ENCODE assay signal across 15 cellular contexts in genomic region chr1:193520472-193520871, GRCh38.
DNase-seq lines count a peak whose midpoint lies in the region; ATAC-seq and TF ChIP-seq lines count a peak whose summit lies in the region.
"Had no signal": no experiment of that assay in that cellular context is flagged by ENCODE, and none has a peak within 500 bp of the region (broad histone marks: within the 10 kb centered on the region; RNA-seq: fewer than 3 reads in every experiment).

No MANE protein-coding gene starts in this region.

- H3K79me1 ChIP-seq in neuronal stem cell (ENCODE audit: low read depth, low read length): no peaks in the 10 kb centered on the region

- no peak overlapping the region for H2BK12ac ChIP-seq in neuronal stem cell (ENCODE audit: low read length)

- no peak overlapping the region for H2BK15ac ChIP-seq in neuronal stem cell (ENCODE audit: low read length)

- no CpG with 5 or more reads among the region's 3 CpGs for WGBS in neuronal stem cell (ENCODE audit: extremely low coverage in 2 of 2, insufficient read length in 2 of 2, insufficient replicate concordance in 1 of 2), 2 donors
- 37 to 38% methylated on average over 3 of the region's 3 CpGs for WGBS in GM23248 (ENCODE audit: low coverage in 1 of 2, low lambda C conversion rate in 2 of 2, missing lambda C conversion rate in 2 of 2), 2 experiments
- WGBS in mammary epithelial cell (ENCODE audit: low coverage, missing lambda C conversion rate): 24% methylated on average over 3 of the region's 3 CpGs

- no peak for ATAC-seq in GM23338
- ATAC-seq: CD8-positive, alpha-beta T cell; K562 had no signal

- no peak overlapping the region for H3K18ac ChIP-seq in neuronal stem cell (ENCODE audit: low read length)

- no peaks in the 10 kb centered on the region for H3K4me1 ChIP-seq in GM23338 (ENCODE audit: insufficient read depth)
- no peaks in the 10 kb centered on the region for H3K4me1 ChIP-seq in neuronal stem cell (ENCODE audit: control insufficient read depth in 2 of 2, insufficient read depth in 1 of 2, low read depth in 1 of 2, low read length in 2 of 2)
- no peaks in the 10 kb centered on the region for H3K4me1 ChIP-seq in GM23248 (ENCODE audit: insufficient read depth)
- H3K4me1 ChIP-seq in mammary epithelial cell (ENCODE audit: insufficient read depth, low read length): no peaks in the 10 kb centered on the region
- H3K4me1 ChIP-seq: BLaER1 treated with 17β-estradiol and CSF1 and Interleukin-3, amounts not matched to agents 10 nM and 100 nM had no signal

- no peaks in the 10 kb centered on the region for H3K9me3 Mint-ChIP-seq in GM23338
- H3K9me3 Mint-ChIP-seq: CD8-positive, alpha-beta T cell had no signal

- H3K4me2 ChIP-seq in GM23338 (no peak overlapping the region), neuronal stem cell (ENCODE audit: insufficient read depth, low read length, poor library complexity, severe bottlenecking) (no peak overlapping the region), GM23248 (ENCODE audit: unreplicated experiment) (no peak overlapping the region), mammary epithelial cell (ENCODE audit: insufficient read depth, low read depth, low read length) (no peak overlapping the region)
- H3K4me2 ChIP-seq: BLaER1 treated with 17β-estradiol and CSF1 and Interleukin-3, amounts not matched to agents 10 nM and 100 nM had no signal

- no peaks in the 10 kb centered on the region for H3F3A ChIP-seq in GM23338 (replicated peaks; ENCODE audit: low read depth)
- no peaks in the 10 kb centered on the region for H3F3A ChIP-seq in GM23248 (ENCODE audit: insufficient read depth)

- H3K9me2 ChIP-seq in GM23338 (ENCODE audit: insufficient read depth) (no peaks in the 10 kb centered on the region), GM23248 (ENCODE audit: insufficient read depth) (no peaks in the 10 kb centered on the region)

- no peak overlapping the region for H3K4ac ChIP-seq in neuronal stem cell (ENCODE audit: low read length)

- no peak overlapping the region for H2BK5ac ChIP-seq in neuronal stem cell (ENCODE audit: low read length)

- peaks cover 2% of the 10 kb centered on the region for H3K27me3 Mint-ChIP-seq in GM23338 (ENCODE audit: insufficient read depth, low read depth, poor library complexity)

- H2BK120ac ChIP-seq in neuronal stem cell (ENCODE audit: low read depth, low read length): no peak overlapping the region

- no peak overlapping the region for H3K23ac ChIP-seq in neuronal stem cell (ENCODE audit: low read depth, low read length, poor library complexity)

- H3K9me3 ChIP-seq in neuronal stem cell (replicated peaks in 1 of 2; ENCODE audit: control insufficient read depth in 2 of 2, insufficient read depth in 1 of 2, low read depth in 1 of 2, low read length in 2 of 2): no peaks in the 10 kb centered on the region
- no peaks in the 10 kb centered on the region for H3K9me3 ChIP-seq in GM23248 (ENCODE audit: low read depth)
- no peaks in the 10 kb centered on the region for H3K9me3 ChIP-seq in mammary epithelial cell (replicated peaks; ENCODE audit: insufficient read depth, low read length)
- H3K9me3 ChIP-seq: BLaER1 treated with 17β-estradiol and CSF1 and Interleukin-3, amounts not matched to agents 10 nM and 100 nM had no signal

- H3K27ac Mint-ChIP-seq in GM23338: no peak overlapping the region
- H3K27ac Mint-ChIP-seq: CD8-positive, alpha-beta T cell had no signal

- H2AFZ ChIP-seq in GM23338: peak overlapping the region; percentile 39
- peak overlapping the region; percentile 5 for H2AFZ ChIP-seq in neuronal stem cell (ENCODE audit: low read length)
- no peak overlapping the region for H2AFZ ChIP-seq in GM23248
- H2AFZ ChIP-seq in mammary epithelial cell (ENCODE audit: low read depth, low read length): no peak overlapping the region

- no peaks in the 10 kb centered on the region for H3K4me1 Mint-ChIP-seq in GM23338

- H3K79me2 ChIP-seq in GM23338 (replicated peaks; ENCODE audit: insufficient read depth): no peaks in the 10 kb centered on the region
- H3K79me2 ChIP-seq in GM23248 (ENCODE audit: insufficient read depth): no peaks in the 10 kb centered on the region
- H3K79me2 ChIP-seq in mammary epithelial cell (ENCODE audit: insufficient read depth, low read length): no peaks in the 10 kb centered on the region

- CTCF ChIA-PET in mammary epithelial cell (lab: Charles Lee; ENCODE audit: low non-redundant PET): no interaction called here

- no peaks in the 10 kb centered on the region for H3K36me3 Mint-ChIP-seq in GM23338 (ENCODE audit: low read depth)
- H3K36me3 Mint-ChIP-seq: CD8-positive, alpha-beta T cell had no signal

- no peak overlapping the region for H3K14ac ChIP-seq in neuronal stem cell (ENCODE audit: low read length)

- no peak overlapping the region for H3K9ac ChIP-seq in neuronal stem cell (ENCODE audit: low read depth, low read length, poor library complexity)
- no peak overlapping the region for H3K9ac ChIP-seq in GM23248
- H3K9ac ChIP-seq in mammary epithelial cell (ENCODE audit: insufficient read depth, low read length): no peak overlapping the region
- H3K9ac ChIP-seq: BLaER1 treated with 17β-estradiol and CSF1 and Interleukin-3, amounts not matched to agents 10 nM and 100 nM had no signal

- no TSS peak for BruUV-seq in mammary epithelial cell (replicated peaks; lab: Mats Ljungman, UMichigan)

- dilution Hi-C loops in mammary epithelial cell (cut with HindIII; ENCODE audit: low sequenced_read_pairs): no loop called here

- H3K36me3 ChIP-seq in GM23338 (ENCODE audit: insufficient read depth): no peaks in the 10 kb centered on the region
- no peaks in the 10 kb centered on the region for H3K36me3 ChIP-seq in neuronal stem cell (replicated peaks in 1 of 2; ENCODE audit: control insufficient read depth in 2 of 2, insufficient read depth in 2 of 2, low read length in 2 of 2)
- no peaks in the 10 kb centered on the region for H3K36me3 ChIP-seq in GM23248 (ENCODE audit: low read depth)
- H3K36me3 ChIP-seq in mammary epithelial cell (ENCODE audit: insufficient read depth, low read length): no peaks in the 10 kb centered on the region
- H3K36me3 ChIP-seq: BLaER1 treated with 17β-estradiol and CSF1 and Interleukin-3, amounts not matched to agents 10 nM and 100 nM had no signal

- no peak overlapping the region for H2AK5ac ChIP-seq in neuronal stem cell (ENCODE audit: low read depth, low read length)

- no peak overlapping the region for H3K27ac ChIP-seq in GM23338 (ENCODE audit: low read depth)
- no peak overlapping the region for H3K27ac ChIP-seq in neuronal stem cell (replicated peaks; ENCODE audit: low read length)
- no peak overlapping the region for H3K27ac ChIP-seq in GM23248
- no peak overlapping the region for H3K27ac ChIP-seq in mammary epithelial cell (ENCODE audit: insufficient read depth, low read depth, low read length)
- H3K27ac ChIP-seq: BLaER1 treated with 17β-estradiol and CSF1 and Interleukin-3, amounts not matched to agents 10 nM and 100 nM had no signal

- intact Hi-C loops in mammary epithelial cell (cut with micrococcal nuclease): no loop called here

- no peak for DNase-seq in GM23338 (ENCODE audit: low spot score)
- DNase-seq in NCI-H226: peak; percentile 30
- peak; percentile 23 for DNase-seq in astrocyte of the hippocampus (ENCODE audit: low read depth, low spot score)
- no peak for DNase-seq in neuronal stem cell (ENCODE audit: low spot score)
- no peak for DNase-seq in activated CD4-positive, CD25-positive, alpha-beta regulatory T cell treated with anti-CD3 and anti-CD28 coated beads, Interleukin-2, amount 50 U/mL, for 72 hours
- DNase-seq in GM23248: no peak
- DNase-seq in mammary epithelial cell: no peak
- DNase-seq: Calu3; CD8-positive, alpha-beta T cell; NCI-H187; NCI-H2107; OCI-M1; SHP77 had no signal

- no peaks in the 10 kb centered on the region for H3K27me3 ChIP-seq in GM23338 (ENCODE audit: insufficient read depth)
- no peaks in the 10 kb centered on the region for H3K27me3 ChIP-seq in neuronal stem cell (ENCODE audit: control insufficient read depth in 3 of 3, insufficient read depth in 3 of 3, low read depth in 1 of 3, low read length in 3 of 3)
- H3K27me3 ChIP-seq in GM23248 (replicated peaks; ENCODE audit: insufficient read depth): no peaks in the 10 kb centered on the region
- no peaks in the 10 kb centered on the region for H3K27me3 ChIP-seq in mammary epithelial cell (ENCODE audit: insufficient read depth, low read length)
- H3K27me3 ChIP-seq: BLaER1 treated with 17β-estradiol and CSF1 and Interleukin-3, amounts not matched to agents 10 nM and 100 nM had no signal

- H4K20me1 ChIP-seq in GM23338 (replicated peaks; ENCODE audit: insufficient read depth) (no peaks in the 10 kb centered on the region), GM23248 (ENCODE audit: insufficient read depth) (no peaks in the 10 kb centered on the region), mammary epithelial cell (ENCODE audit: insufficient read depth, low read length) (no peaks in the 10 kb centered on the region)
- H4K20me1 ChIP-seq: BLaER1 treated with 17β-estradiol and CSF1 and Interleukin-3, amounts not matched to agents 10 nM and 100 nM had no signal

- in situ Hi-C loops in GM23248 (cut with MboI) (no loop called here), mammary epithelial cell (cut with MboI; ENCODE audit: low sequenced_read_pairs in 2 of 2) (no loop called here)

- TF ChIP-seq CTCF in GM23338 (conservative IDR thresholded peaks at IDR 0.05; ENCODE audit: low read depth in 2 of 2): no peak
- no peak for TF ChIP-seq CTCF in mammary epithelial cell (conservative IDR thresholded peaks at IDR 0.05 in 1 of 2, IDR thresholded peaks at IDR 0.05 in 1 of 2; ENCODE audit: extremely low read depth in 1 of 2, insufficient read depth in 1 of 2, low read depth in 1 of 2, low read length in 2 of 2)

- H4K91ac ChIP-seq in neuronal stem cell (ENCODE audit: low read depth, low read length, poor library complexity): no peak overlapping the region

- H3K4me3 ChIP-seq in GM23338: no peak overlapping the region
- H3K4me3 ChIP-seq in neuronal stem cell (ENCODE audit: low read length in 2 of 2): no peak overlapping the region
- H3K4me3 ChIP-seq in GM23248: no peak overlapping the region
- H3K4me3 ChIP-seq in mammary epithelial cell (replicated peaks in 1 of 3; ENCODE audit: insufficient read depth in 1 of 3, low read depth in 2 of 3, low read length in 3 of 3): no peak overlapping the region
- H3K4me3 ChIP-seq: BLaER1 treated with 17β-estradiol and CSF1 and Interleukin-3, amounts not matched to agents 10 nM and 100 nM; K562 had no signal

- H3K4me3 Mint-ChIP-seq in GM23338: no peak overlapping the region
- H3K4me3 Mint-ChIP-seq: CD8-positive, alpha-beta T cell had no signal

- H4K8ac ChIP-seq in neuronal stem cell (ENCODE audit: low read depth, low read length): no peak overlapping the region

TF ChIP-seq in GM23338, 12 proteins besides CTCF, POLR2A, EP300 and RAD21 (continues in another document):
- TF ChIP-seq CREB1 (CRISPR knock-in tag; IDR thresholded peaks at IDR 0.05; ENCODE audit: low read depth): no peak

Comparison
In these comparisons a context has a peak if more than half of its experiments do, and no peak if none do; other contexts are left out.
1. DNase-seq: peak in NCI-H226 (single experiment) and astrocyte of the hippocampus (single experiment); none in GM23338 (single experiment), neuronal stem cell (single experiment), activated CD4-positive, CD25-positive, alpha-beta regulatory T cell treated with anti-CD3 and anti-CD28 coated beads, Interleukin-2, amount 50 U/mL, for 72 hours (single experiment), GM23248 (single experiment) and mammary epithelial cell (single experiment).
2. H2AFZ ChIP-seq: peak in GM23338 (single experiment) and neuronal stem cell (single experiment); none in GM23248 (single experiment) and mammary epithelial cell (single experiment).